ENCODE assay signal across 11 cellular contexts in the genomic region with DNA sequence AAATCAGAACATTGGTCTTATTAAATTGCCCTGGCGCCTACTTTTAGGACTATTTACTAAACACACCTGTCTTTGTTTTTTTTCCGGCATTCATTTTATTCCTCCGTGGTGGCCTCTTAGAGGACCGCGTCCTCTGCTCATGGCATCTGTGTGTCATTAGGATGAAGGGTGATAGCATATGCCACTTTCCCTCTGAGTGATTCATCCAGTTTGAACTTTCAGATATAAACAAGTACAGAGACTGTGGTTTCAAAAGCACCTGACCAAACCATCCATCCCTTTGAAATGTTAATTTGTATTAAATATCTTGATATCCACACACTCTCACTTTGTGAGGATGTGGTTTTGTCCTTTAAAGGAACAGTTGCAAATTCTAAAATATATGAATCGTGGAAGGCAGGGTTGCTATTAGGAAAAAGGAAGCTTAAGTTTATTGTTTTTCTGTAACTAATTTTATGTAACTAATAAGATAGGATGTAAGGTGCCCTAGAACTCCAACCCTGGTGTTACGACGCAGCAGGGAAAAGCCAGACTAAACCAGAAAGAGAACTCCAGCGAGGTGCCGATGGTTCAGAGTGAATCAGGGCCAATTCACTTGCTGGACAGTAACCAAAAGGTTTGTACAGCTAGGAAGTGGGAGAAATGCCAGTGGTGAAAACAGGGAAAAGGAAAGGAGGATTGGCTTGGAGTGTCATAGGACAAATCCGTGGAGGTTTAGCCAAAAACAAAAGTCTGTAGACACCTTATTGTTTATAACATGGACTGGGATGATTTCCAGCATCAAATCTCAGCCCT.
DNase-seq lines count a peak whose midpoint lies in the region; ATAC-seq lines count a peak whose summit lies in the region.
"Had no signal": no experiment of that assay in that cellular context is flagged by ENCODE, and none has a peak within 500 bp of the region (broad histone marks: within the 10 kb centered on the region; RNA-seq: fewer than 3 reads in every experiment).

No MANE protein-coding gene starts in this region.

- intact Hi-C loops in activated CD4-positive, alpha-beta memory T cell treated with anti-CD3 and anti-CD28 coated beads for 36 hours (cut with micrococcal nuclease), result loop anchor here (10.0 kb wide), 2 partner anchors 114 to 724 kb away; partner anchors contain the start of gene CDS2

- H3K27ac Mint-ChIP-seq in activated CD4-positive, alpha-beta memory T cell treated with anti-CD3 and anti-CD28 coated beads for 36 hours, result no peak overlapping the region
- H3K27ac Mint-ChIP-seq in activated CD4-positive, alpha-beta memory T cell treated with anti-CD3 and anti-CD28 coated beads, Interleukin-2, amount 10 ng/mL, durations not matched to agents 7 days and 5 days, result no peak overlapping the region
- H3K27ac Mint-ChIP-seq in stimulated activated naive CD8-positive, alpha-beta T cell treated with anti-CD3 and anti-CD28 coated beads, Interleukin-15, amount 100 ng/mL, for 72 hours, result peak overlapping the region in 1 of 2 donors; percentile 48
- H3K27ac Mint-ChIP-seq: B cell had no signal

- CTCF ChIA-PET in activated CD4-positive, alpha-beta memory T cell treated with anti-CD3 and anti-CD28 coated beads for 36 hours (lab: Charles Lee), result no interaction called here
- CTCF ChIA-PET in activated CD4-positive, alpha-beta memory T cell treated with anti-CD3 and anti-CD28 coated beads, Interleukin-2, amount 10 ng/mL, durations not matched to agents 7 days and 5 days (lab: Charles Lee), result interaction anchor here (0.6 kb wide), 1 partner anchor 174 kb away, joined by 4 read pairs; no protein-coding TSS in a partner anchor

- ATAC-seq in stimulated activated naive CD8-positive, alpha-beta T cell treated with anti-CD3 and anti-CD28 coated beads, Interleukin-15, amount 100 ng/mL, for 72 hours, result peak; percentile 64
- no peak for ATAC-seq in GM21367 (IDR thresholded peaks at IDR 0.05; ENCODE audit: unreplicated experiment)
- no peak for ATAC-seq in HG02885 (IDR thresholded peaks at IDR 0.05; ENCODE audit: poor library complexity, unreplicated experiment)
- no peak for ATAC-seq in HG03039 (IDR thresholded peaks at IDR 0.05; ENCODE audit: unreplicated experiment)
- ATAC-seq: body of pancreas had no signal

- H3K4me1 Mint-ChIP-seq in activated CD4-positive, alpha-beta memory T cell treated with anti-CD3 and anti-CD28 coated beads for 36 hours (ENCODE audit: low read depth), result peaks cover 48% of the 10 kb centered on the region
- peaks cover 29% of the 10 kb centered on the region for H3K4me1 Mint-ChIP-seq in activated CD4-positive, alpha-beta memory T cell treated with anti-CD3 and anti-CD28 coated beads, Interleukin-2, amount 10 ng/mL, durations not matched to agents 7 days and 5 days
- H3K4me1 Mint-ChIP-seq in stimulated activated naive CD8-positive, alpha-beta T cell treated with anti-CD3 and anti-CD28 coated beads, Interleukin-15, amount 100 ng/mL, for 72 hours, result peaks cover 54% of the 10 kb centered on the region

- POLR2A ChIA-PET in activated CD4-positive, alpha-beta memory T cell treated with anti-CD3 and anti-CD28 coated beads for 36 hours (lab: Charles Lee), result interaction anchor here (0.9 kb wide), 1 partner anchor 70 kb away, joined by 3 read pairs; no protein-coding TSS in a partner anchor
- POLR2A ChIA-PET in activated CD4-positive, alpha-beta memory T cell treated with anti-CD3 and anti-CD28 coated beads, Interleukin-2, amount 10 ng/mL, durations not matched to agents 7 days and 5 days (lab: Charles Lee), result no interaction called here

- no peaks in the 10 kb centered on the region for H3K9me3 Mint-ChIP-seq in activated CD4-positive, alpha-beta memory T cell treated with anti-CD3 and anti-CD28 coated beads for 36 hours
- H3K9me3 Mint-ChIP-seq in activated CD4-positive, alpha-beta memory T cell treated with anti-CD3 and anti-CD28 coated beads, Interleukin-2, amount 10 ng/mL, durations not matched to agents 7 days and 5 days, result no peaks in the 10 kb centered on the region
- H3K9me3 Mint-ChIP-seq in stimulated activated naive CD8-positive, alpha-beta T cell treated with anti-CD3 and anti-CD28 coated beads, Interleukin-15, amount 100 ng/mL, for 72 hours, result no peaks in the 10 kb centered on the region

- DNase-seq in activated CD4-positive, alpha-beta memory T cell treated with anti-CD3 and anti-CD28 coated beads for 36 hours, result peak; percentile 39
- DNase-seq in activated CD4-positive, alpha-beta memory T cell treated with anti-CD3 and anti-CD28 coated beads, Interleukin-2, amount 10 ng/mL, durations not matched to agents 7 days and 5 days, result no peak
- DNase-seq in SK-MEL-5 (ENCODE audit: low read depth, low spot score) (peak; percentile 35), fibroblast of peridontal ligament (ENCODE audit: extremely low read depth) (peak; percentile 45)
- DNase-seq in stimulated activated naive CD8-positive, alpha-beta T cell treated with anti-CD3 and anti-CD28 coated beads, Interleukin-15, amount 100 ng/mL, for 72 hours, result peak in 1 of 2 donors; percentile 29
- DNase-seq: T-helper 9 cell had no signal

- peaks cover 4% of the 10 kb centered on the region for H3K36me3 Mint-ChIP-seq in activated CD4-positive, alpha-beta memory T cell treated with anti-CD3 and anti-CD28 coated beads for 36 hours
- H3K36me3 Mint-ChIP-seq in activated CD4-positive, alpha-beta memory T cell treated with anti-CD3 and anti-CD28 coated beads, Interleukin-2, amount 10 ng/mL, durations not matched to agents 7 days and 5 days (ENCODE audit: low read depth), result no peaks in the 10 kb centered on the region

- in situ Hi-C loops in SK-MEL-5 (cut with HindIII; ENCODE audit: low pct_unique_long_range_greater_than_20kb, low sequenced_read_pairs), result no loop called here

- H3K4me3 Mint-ChIP-seq in activated CD4-positive, alpha-beta memory T cell treated with anti-CD3 and anti-CD28 coated beads for 36 hours, result no peak overlapping the region
- no peak overlapping the region for H3K4me3 Mint-ChIP-seq in activated CD4-positive, alpha-beta memory T cell treated with anti-CD3 and anti-CD28 coated beads, Interleukin-2, amount 10 ng/mL, durations not matched to agents 7 days and 5 days
- H3K4me3 Mint-ChIP-seq in stimulated activated naive CD8-positive, alpha-beta T cell treated with anti-CD3 and anti-CD28 coated beads, Interleukin-15, amount 100 ng/mL, for 72 hours, result peak overlapping the region; percentile 25 to 35
- H3K4me3 Mint-ChIP-seq: B cell had no signal

- H3K27me3 Mint-ChIP-seq in activated CD4-positive, alpha-beta memory T cell treated with anti-CD3 and anti-CD28 coated beads for 36 hours, result no peaks in the 10 kb centered on the region
- peaks cover 2% of the 10 kb centered on the region for H3K27me3 Mint-ChIP-seq in activated CD4-positive, alpha-beta memory T cell treated with anti-CD3 and anti-CD28 coated beads, Interleukin-2, amount 10 ng/mL, durations not matched to agents 7 days and 5 days
- H3K27me3 Mint-ChIP-seq in stimulated activated naive CD8-positive, alpha-beta T cell treated with anti-CD3 and anti-CD28 coated beads, Interleukin-15, amount 100 ng/mL, for 72 hours, result no peaks in the 10 kb centered on the region
- H3K27me3 Mint-ChIP-seq: B cell had no signal

Comparison
In these comparisons a context has a peak if more than half of its experiments do, and no peak if none do; other contexts are left out.
1. H3K4me3 Mint-ChIP-seq: peak in stimulated activated naive CD8-positive, alpha-beta T cell treated with anti-CD3 and anti-CD28 coated beads, Interleukin-15, amount 100 ng/mL, for 72 hours (2 of 2); none in activated CD4-positive, alpha-beta memory T cell treated with anti-CD3 and anti-CD28 coated beads for 36 hours (single experiment) and activated CD4-positive, alpha-beta memory T cell treated with anti-CD3 and anti-CD28 coated beads, Interleukin-2, amount 10 ng/mL, durations not matched to agents 7 days and 5 days (single experiment).